Comparison of ENCODE assay signal across 8 cellular contexts in genomic region chr9:35844628-35845301, GRCh38. TPM values are rescaled to one million over a fixed set of nuclear protein-coding genes. Genes with fewer than 3 reads are reported as not detected.
DNase-seq lines count a peak whose midpoint lies in the region; ATAC-seq and TF ChIP-seq lines count a peak whose summit lies in the region.

No MANE protein-coding gene starts in this region.

- H3K9me3 Mint-ChIP-seq in activated CD8-positive, alpha-beta memory T cell treated with anti-CD3 and anti-CD28 coated beads, Interleukin-2, amount 10 ng/mL, durations not matched to agents 7 days and 5 days (ENCODE audit: low read depth), result no peaks in the 10 kb centered on the region
- H3K9me3 Mint-ChIP-seq in activated T-cell treated with anti-CD3 and anti-CD28 coated beads, Interleukin-2, amount 50 U/mL, for 72 hours, result no peaks in the 10 kb centered on the region

- no peak overlapping the region for H2BK15ac ChIP-seq in mesenchymal stem cell (ENCODE audit: low read depth, poor library complexity, severe bottlenecking)

- H3K4ac ChIP-seq in mesenchymal stem cell (ENCODE audit: low read depth in 1 of 2, low read length in 2 of 2), result no peak overlapping the region

- no peaks in the 10 kb centered on the region for H3K36me3 ChIP-seq in OCI-LY7 (ENCODE audit: insufficient read depth, low read length)
- peaks cover 21 to 28% of the 10 kb centered on the region in 2 experiments for H3K36me3 ChIP-seq in mesenchymal stem cell (ENCODE audit: control insufficient read depth in 1 of 2, insufficient read depth in 2 of 2, low read depth in 1 of 2, low read length in 2 of 2)

- peaks cover 2% of the 10 kb centered on the region for H3K79me1 ChIP-seq in mesenchymal stem cell (replicated peaks; ENCODE audit: low read length, poor library complexity, severe bottlenecking)

- H3K4me3 ChIP-seq in OCI-LY7 (ENCODE audit: low read depth, low read length, poor library complexity, severe bottlenecking) (no peak overlapping the region), mesenchymal stem cell (ENCODE audit: insufficient read depth in 1 of 2, low read depth in 1 of 2, low read length in 2 of 2) (peak overlapping the region in 1 of 2 experiments; percentile 31)

- no peak overlapping the region for H2BK5ac ChIP-seq in mesenchymal stem cell (ENCODE audit: low read depth, low read length, poor library complexity, severe bottlenecking)

- POLR2A ChIA-PET in OCI-LY7 (lab: Charles Lee), result interaction anchor here (1.3 to 1.5 kb wide), 3 partner anchors 9 to 53 kb away, joined by 3 to 4 read pairs (median 3); no protein-coding TSS in a partner anchor

- H3K18ac ChIP-seq in mesenchymal stem cell (ENCODE audit: low read depth in 1 of 2, low read length in 2 of 2), result no peak overlapping the region

- CTCF ChIA-PET in activated CD8-positive, alpha-beta memory T cell treated with anti-CD3 and anti-CD28 coated beads, Interleukin-2, amount 10 ng/mL, durations not matched to agents 7 days and 5 days (lab: Charles Lee), result interaction anchor here (1.0 to 2.3 kb wide), 7 partner anchors 10 to 138 kb away, joined by 3 to 11 read pairs (median 6); no protein-coding TSS in a partner anchor
- CTCF ChIA-PET in OCI-LY7 (lab: Charles Lee; ENCODE audit: unreplicated experiment), result no interaction called here

- H3K9me3 ChIP-seq in OCI-LY7 (ENCODE audit: low read length), result no peaks in the 10 kb centered on the region
- H3K9me3 ChIP-seq in mesenchymal stem cell (ENCODE audit: control insufficient read depth, low read length), result no peaks in the 10 kb centered on the region

- H4K91ac ChIP-seq in mesenchymal stem cell (ENCODE audit: low read length), result no peak overlapping the region

- H2AFZ ChIP-seq in OCI-LY7 (ENCODE audit: low read length) (no peak overlapping the region), mesenchymal stem cell (ENCODE audit: low read depth, low read length) (no peak overlapping the region)

- H3K27me3 Mint-ChIP-seq in activated CD8-positive, alpha-beta memory T cell treated with anti-CD3 and anti-CD28 coated beads, Interleukin-2, amount 10 ng/mL, durations not matched to agents 7 days and 5 days, result no peaks in the 10 kb centered on the region
- no peaks in the 10 kb centered on the region for H3K27me3 Mint-ChIP-seq in activated T-cell treated with anti-CD3 and anti-CD28 coated beads, Interleukin-2, amount 50 U/mL, for 72 hours (ENCODE audit: low read depth)

- TF ChIP-seq CTCF in OCI-LY7 (conservative IDR thresholded peaks at IDR 0.05; ENCODE audit: low read length), result no peak

- ATAC-seq in activated CD8-positive, alpha-beta memory T cell treated with anti-CD3 and anti-CD28 coated beads, Interleukin-2, amount 10 ng/mL, durations not matched to agents 7 days and 5 days, result peak; percentile 58
- no peak for ATAC-seq in GM21825 (IDR thresholded peaks at IDR 0.05; ENCODE audit: unreplicated experiment)
- no peak for ATAC-seq in activated T-cell treated with anti-CD3 and anti-CD28 coated beads, Interleukin-2, amount 50 U/mL, for 72 hours (replicated peaks in 1 of 2)

- H3K9ac ChIP-seq in mesenchymal stem cell (ENCODE audit: low read length), result peak overlapping the region; percentile 65

- H4K8ac ChIP-seq in mesenchymal stem cell (ENCODE audit: low read length), result no peak overlapping the region

- H3K23ac ChIP-seq in mesenchymal stem cell (ENCODE audit: low read length in 2 of 2), result no peak overlapping the region

- no peak overlapping the region for H2BK120ac ChIP-seq in mesenchymal stem cell (ENCODE audit: low read depth, low read length)

- peaks cover 34% of the 10 kb centered on the region for H3K4me1 Mint-ChIP-seq in activated CD8-positive, alpha-beta memory T cell treated with anti-CD3 and anti-CD28 coated beads, Interleukin-2, amount 10 ng/mL, durations not matched to agents 7 days and 5 days
- peaks cover 34% of the 10 kb centered on the region for H3K4me1 Mint-ChIP-seq in activated T-cell treated with anti-CD3 and anti-CD28 coated beads, Interleukin-2, amount 50 U/mL, for 72 hours (ENCODE audit: low read depth)

- intact Hi-C loops in OCI-LY7 (cut with micrococcal nuclease; ENCODE audit: unreplicated experiment), result no loop called here

- H3K79me2 ChIP-seq in OCI-LY7 (ENCODE audit: insufficient read depth, low read depth, low read length), result no peaks in the 10 kb centered on the region

- H3K36me3 Mint-ChIP-seq in activated CD8-positive, alpha-beta memory T cell treated with anti-CD3 and anti-CD28 coated beads, Interleukin-2, amount 10 ng/mL, durations not matched to agents 7 days and 5 days, result no peaks in the 10 kb centered on the region
- H3K36me3 Mint-ChIP-seq in activated T-cell treated with anti-CD3 and anti-CD28 coated beads, Interleukin-2, amount 50 U/mL, for 72 hours (ENCODE audit: insufficient read depth in 2 of 2), result no peaks in the 10 kb centered on the region

- 49% methylated on average over 7 of the region's 7 CpGs for WGBS in mesenchymal stem cell

- H2AK5ac ChIP-seq in mesenchymal stem cell (ENCODE audit: low read length, severe bottlenecking), result no peak overlapping the region

- H3K27ac ChIP-seq in OCI-LY7 (ENCODE audit: low read depth, low read length, poor library complexity, severe bottlenecking), result peak overlapping the region; percentile 13
- H3K27ac ChIP-seq in mesenchymal stem cell (ENCODE audit: low read length, poor library complexity, severe bottlenecking), result no peak overlapping the region

- DNase-seq in activated CD8-positive, alpha-beta memory T cell treated with anti-CD3 and anti-CD28 coated beads, Interleukin-2, amount 10 ng/mL, durations not matched to agents 7 days and 5 days, result no peak
- DNase-seq in activated CD8-positive, alpha-beta memory T cell treated with anti-CD3 and anti-CD28 coated beads for 24 hours, result no peak
- peak; percentile 76 for DNase-seq in OCI-LY7 (ENCODE audit: low spot score)
- peak; percentile 90 for DNase-seq in dermis blood vessel endothelial cell
- peak; percentile 84 for DNase-seq in mesenchymal stem cell
- DNase-seq in NCI-H82 treated with DMSO at 0.1 percent for 48 hours (lab: John Stamatoyannopoulos, UW; ENCODE audit: unreplicated experiment), result no peak
- no peak for DNase-seq in activated T-cell treated with anti-CD3 and anti-CD28 coated beads, Interleukin-2, amount 50 U/mL, for 72 hours

- peak overlapping the region; percentile 50 for H3K4me2 ChIP-seq in OCI-LY7 (ENCODE audit: low read length)
- H3K4me2 ChIP-seq in mesenchymal stem cell (ENCODE audit: low read length, poor library complexity, severe bottlenecking), result no peak overlapping the region

- H3K9me2 ChIP-seq in OCI-LY7 (ENCODE audit: insufficient read depth, low read length), result no peaks in the 10 kb centered on the region

- no peaks in the 10 kb centered on the region for H3K27me3 ChIP-seq in mesenchymal stem cell (ENCODE audit: control insufficient read depth in 1 of 2, insufficient read depth in 1 of 2, low read length in 2 of 2)

- H2BK12ac ChIP-seq in mesenchymal stem cell (ENCODE audit: low read length in 2 of 2), result no peak overlapping the region

- no peak overlapping the region for H3K27ac Mint-ChIP-seq in activated CD8-positive, alpha-beta memory T cell treated with anti-CD3 and anti-CD28 coated beads, Interleukin-2, amount 10 ng/mL, durations not matched to agents 7 days and 5 days
- H3K27ac Mint-ChIP-seq in activated T-cell treated with anti-CD3 and anti-CD28 coated beads, Interleukin-2, amount 50 U/mL, for 72 hours, result no peak overlapping the region

- no peak overlapping the region for H3K4me3 Mint-ChIP-seq in activated CD8-positive, alpha-beta memory T cell treated with anti-CD3 and anti-CD28 coated beads, Interleukin-2, amount 10 ng/mL, durations not matched to agents 7 days and 5 days
- peak overlapping the region in 1 of 2 donors; percentile 12 for H3K4me3 Mint-ChIP-seq in activated T-cell treated with anti-CD3 and anti-CD28 coated beads, Interleukin-2, amount 50 U/mL, for 72 hours

- H3K4me1 ChIP-seq in OCI-LY7 (ENCODE audit: insufficient read depth, low read length, poor library complexity, severe bottlenecking) (peaks cover 39% of the 10 kb centered on the region), mesenchymal stem cell (ENCODE audit: control insufficient read depth, insufficient read depth, low read depth, low read length) (peaks cover 4% of the 10 kb centered on the region)

- H4K20me1 ChIP-seq in OCI-LY7 (ENCODE audit: insufficient read depth, low read length), result no peaks in the 10 kb centered on the region

- H3K14ac ChIP-seq in mesenchymal stem cell (ENCODE audit: low read length in 2 of 2), result no peak overlapping the region

- no TSS peak for BruUV-seq in OCI-LY7 (replicated peaks; lab: Mats Ljungman, UMichigan)

RNA-seq across cellular contexts. Expression of gene TMEM8B, which starts 15.7 kb away (rescaled TPM):
- 1 to 10 TPM; 1.2 to 3.5 TPM for total RNA-seq in activated CD8-positive, alpha-beta memory T cell treated with anti-CD3 and anti-CD28 coated beads, Interleukin-2, amount 10 ng/mL, durations not matched to agents 7 days and 5 days
- total RNA-seq in OCI-LY7 (2014; rRNA removed; shearing (Covaris generic)), result 3.1 and 3.2 TPM in 2 replicates
- total RNA-seq in OCI-LY7 (2022) (15.7 and 19.1 TPM in 2 replicates), dermis blood vessel endothelial cell (under 0.01 and 0.23 TPM in 2 replicates)
- 11.8 TPM for polyA plus RNA-seq in mesenchymal stem cell (2013, experiment 1 of 2)
- polyA plus RNA-seq in mesenchymal stem cell (2013, experiment 2 of 2), result 12.0 TPM
- 1 to 10 TPM; 8.4 to 9.1 TPM for total RNA-seq in activated T-cell treated with anti-CD3 and anti-CD28 coated beads, Interleukin-2, amount 50 U/mL, for 72 hours

RNA-seq across cellular contexts. Expression of gene FAM221B, which starts 16.2 kb away (rescaled TPM):
- total RNA-seq in activated CD8-positive, alpha-beta memory T cell treated with anti-CD3 and anti-CD28 coated beads, Interleukin-2, amount 10 ng/mL, durations not matched to agents 7 days and 5 days, result not detected
- total RNA-seq in OCI-LY7 (2014; rRNA removed; shearing (Covaris generic)), result not detected in 2 replicates
- not detected in 2 replicates for total RNA-seq in OCI-LY7 (2022)
- total RNA-seq in dermis blood vessel endothelial cell, result not detected in 2 replicates
- not detected for polyA plus RNA-seq in mesenchymal stem cell (2013, experiment 1 of 2)
- polyA plus RNA-seq in mesenchymal stem cell (2013, experiment 2 of 2), result not detected
- total RNA-seq in activated T-cell treated with anti-CD3 and anti-CD28 coated beads, Interleukin-2, amount 50 U/mL, for 72 hours, result not detected

RNA-seq across cellular contexts. Expression of gene OR13J1, which starts 25.4 kb away (rescaled TPM):
- total RNA-seq in activated CD8-positive, alpha-beta memory T cell treated with anti-CD3 and anti-CD28 coated beads, Interleukin-2, amount 10 ng/mL, durations not matched to agents 7 days and 5 days, result not detected
- not detected in 2 replicates for total RNA-seq in OCI-LY7 (2014; rRNA removed; shearing (Covaris generic))
- total RNA-seq in OCI-LY7 (2022) (not detected in 2 replicates), dermis blood vessel endothelial cell (not detected in 2 replicates)
- not detected for polyA plus RNA-seq in mesenchymal stem cell (2013, experiment 1 of 2)
- polyA plus RNA-seq in mesenchymal stem cell (2013, experiment 2 of 2), result not detected
- not detected for total RNA-seq in activated T-cell treated with anti-CD3 and anti-CD28 coated beads, Interleukin-2, amount 50 U/mL, for 72 hours

RNA-seq across cellular contexts. Expression of gene HINT2, which starts 29.9 kb away (rescaled TPM):
- 10 to 100 TPM; 68.9 to 73.5 TPM for total RNA-seq in activated CD8-positive, alpha-beta memory T cell treated with anti-CD3 and anti-CD28 coated beads, Interleukin-2, amount 10 ng/mL, durations not matched to agents 7 days and 5 days
- total RNA-seq in OCI-LY7 (2014; rRNA removed; shearing (Covaris generic)), result 74.3 and 82.5 TPM in 2 replicates
- total RNA-seq in OCI-LY7 (2022), result 83.1 and 84.5 TPM in 2 replicates
- 5.8 and 11.5 TPM in 2 replicates for total RNA-seq in dermis blood vessel endothelial cell
- polyA plus RNA-seq in mesenchymal stem cell (2013, experiment 1 of 2), result 46.8 TPM
- 44.6 TPM for polyA plus RNA-seq in mesenchymal stem cell (2013, experiment 2 of 2)
- total RNA-seq in activated T-cell treated with anti-CD3 and anti-CD28 coated beads, Interleukin-2, amount 50 U/mL, for 72 hours, result 10 to 100 TPM; 69.2 to 80.9 TPM

RNA-seq across cellular contexts. Expression of gene SPAG8, which starts 32.7 kb away (rescaled TPM):
- total RNA-seq in activated CD8-positive, alpha-beta memory T cell treated with anti-CD3 and anti-CD28 coated beads, Interleukin-2, amount 10 ng/mL, durations not matched to agents 7 days and 5 days, result 1 to 10 TPM; 1.2 to 1.4 TPM
- 1.1 and 3.9 TPM in 2 replicates for total RNA-seq in OCI-LY7 (2014; rRNA removed; shearing (Covaris generic))
- total RNA-seq in OCI-LY7 (2022), result 3.6 and 5.1 TPM in 2 replicates
- 0.19 TPM in 1 of 2 replicates, not detected in the other for total RNA-seq in dermis blood vessel endothelial cell
- polyA plus RNA-seq in mesenchymal stem cell (2013, experiment 1 of 2), result 0.66 TPM
- 0.47 TPM for polyA plus RNA-seq in mesenchymal stem cell (2013, experiment 2 of 2)
- total RNA-seq in activated T-cell treated with anti-CD3 and anti-CD28 coated beads, Interleukin-2, amount 50 U/mL, for 72 hours, result 1 to 10 TPM; 1.1 to 1.4 TPM

Comparison
In these comparisons a context has a peak if more than half of its experiments do, and no peak if none do; other contexts are left out.
1. DNase-seq: peak in OCI-LY7 (single experiment), dermis blood vessel endothelial cell (single experiment) and mesenchymal stem cell (single experiment); none in activated CD8-positive, alpha-beta memory T cell treated with anti-CD3 and anti-CD28 coated beads, Interleukin-2, amount 10 ng/mL, durations not matched to agents 7 days and 5 days (single experiment), activated CD8-positive, alpha-beta memory T cell treated with anti-CD3 and anti-CD28 coated beads for 24 hours (single experiment), NCI-H82 treated with DMSO at 0.1 percent for 48 hours (single experiment) and activated T-cell treated with anti-CD3 and anti-CD28 coated beads, Interleukin-2, amount 50 U/mL, for 72 hours (0 of 2).